12 cellular contexts compared by ENCODE assay signal in the genomic region with DNA sequence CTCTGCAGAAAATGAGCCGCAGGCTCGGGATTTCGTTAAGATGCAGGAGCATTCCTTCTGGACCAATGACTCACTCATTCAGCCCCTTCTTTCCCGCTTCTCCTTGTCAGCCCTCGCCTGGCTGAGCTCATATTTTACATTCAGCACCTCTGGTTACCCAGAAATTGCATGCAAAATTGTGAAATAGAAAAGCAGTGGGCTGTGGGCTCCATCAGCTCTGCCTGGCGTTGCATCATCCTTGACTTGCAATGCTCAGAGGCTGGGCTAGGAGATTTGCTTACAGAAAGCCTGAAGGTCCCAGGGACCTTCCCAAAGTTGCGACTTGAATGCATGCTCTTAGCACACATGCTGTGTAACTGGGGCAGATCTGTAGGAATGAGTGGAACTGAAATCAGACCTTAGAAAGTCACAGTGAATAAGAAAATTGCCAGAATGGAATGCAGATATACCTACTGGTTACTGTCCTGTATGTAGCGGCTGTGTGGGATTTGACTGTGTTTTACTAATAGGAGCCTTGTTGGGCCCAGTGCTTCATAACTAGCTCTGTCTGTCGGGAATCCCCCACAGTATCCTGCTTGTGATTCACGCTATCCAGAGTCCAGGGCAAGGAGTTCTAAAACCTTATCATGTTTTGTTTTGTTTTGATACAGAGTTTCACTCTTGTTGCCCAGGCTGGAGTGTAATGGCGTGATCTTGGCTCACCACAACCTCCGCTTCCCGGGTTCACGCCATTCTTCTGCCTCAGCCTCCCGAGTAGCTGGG.
DNase-seq lines count a peak whose midpoint lies in the region; ATAC-seq and TF ChIP-seq lines count a peak whose summit lies in the region.
"Had no signal": no experiment of that assay in that cellular context is flagged by ENCODE, and none has a peak within 500 bp of the region (broad histone marks: within the 10 kb centered on the region; RNA-seq: fewer than 3 reads in every experiment).

No MANE protein-coding gene starts in this region.

- H3K4me3 ChIP-seq in ACC112 (ENCODE audit: low read depth, low read length) (no peak overlapping the region), astrocyte of the cerebellum (ENCODE audit: low read depth, low read length) (no peak overlapping the region), left lung (no peak overlapping the region)
- H3K4me3 ChIP-seq: breast epithelium had no signal

- in situ Hi-C loops in astrocyte of the cerebellum (cut with HindIII; ENCODE audit: low sequenced_read_pairs), result no loop called here

- H3K4me1 ChIP-seq in ACC112 (ENCODE audit: control insufficient read depth, insufficient read depth, low read length, unreplicated experiment) (peaks cover 3% of the 10 kb centered on the region), left lung (no peaks in the 10 kb centered on the region)
- H3K4me1 ChIP-seq: breast epithelium had no signal

- H3K27ac ChIP-seq in ACC112 (ENCODE audit: low read depth, low read length) (peak overlapping the region; percentile 81), left lung (peak overlapping the region in 1 of 2 donors; percentile 41)

- intact Hi-C loops in left lung (cut with DNase I), result no loop called here

- H3K36me3 ChIP-seq in ACC112 (ENCODE audit: insufficient read depth, low read length) (no peaks in the 10 kb centered on the region), left lung (no peaks in the 10 kb centered on the region)
- H3K36me3 ChIP-seq: breast epithelium had no signal

- DNase-seq in astrocyte of the cerebellum (ENCODE audit: low read depth), result peak; percentile 86
- DNase-seq in left lung, result no peak
- DNase-seq in germinal center (ENCODE audit: low spot score), result no peak
- no peak for DNase-seq in activated effector memory CD4-positive, alpha-beta T cell treated with Interleukin-2 at 50 U/mL for 16 hours
- DNase-seq in SW 1271 (lab: John Stamatoyannopoulos, UW), result no peak
- DNase-seq: activated CD4-positive, alpha-beta T cell treated with anti-CD3 and anti-CD28 coated beads, Interleukin-2, amount 10 ng/mL, durations not matched to agents 7 days and 5 days; BE2C; NCI-H510A had no signal

- H2AFZ ChIP-seq in ACC112 (ENCODE audit: low read length, unreplicated experiment), result no peak overlapping the region

- no peaks in the 10 kb centered on the region for H3K27me3 ChIP-seq in ACC112 (ENCODE audit: insufficient read depth, low read length)
- no peaks in the 10 kb centered on the region for H3K27me3 ChIP-seq in left lung
- H3K27me3 ChIP-seq: BE2C, breast epithelium had no signal

- no peak for TF ChIP-seq CTCF in astrocyte of the cerebellum (IDR thresholded peaks at IDR 0.05; ENCODE audit: low read depth, low read length, missing control alignments)
- no peak for TF ChIP-seq CTCF in left lung (IDR thresholded peaks at IDR 0.05)

- H3K9me3 ChIP-seq in left lung, result no peaks in the 10 kb centered on the region
- H3K9me3 ChIP-seq: BE2C, breast epithelium had no signal

- H3K79me2 ChIP-seq in ACC112 (ENCODE audit: control insufficient read depth, insufficient read depth, low read length, unreplicated experiment), result no peaks in the 10 kb centered on the region

- ATAC-seq in HG03039 (IDR thresholded peaks at IDR 0.05; ENCODE audit: unreplicated experiment) (peak; percentile 70), left lung (peak; percentile 83), GM18511 (IDR thresholded peaks at IDR 0.05; ENCODE audit: unreplicated experiment) (no peak)
